Comparison of ENCODE assay signal across 23 cellular contexts in the genomic region with DNA sequence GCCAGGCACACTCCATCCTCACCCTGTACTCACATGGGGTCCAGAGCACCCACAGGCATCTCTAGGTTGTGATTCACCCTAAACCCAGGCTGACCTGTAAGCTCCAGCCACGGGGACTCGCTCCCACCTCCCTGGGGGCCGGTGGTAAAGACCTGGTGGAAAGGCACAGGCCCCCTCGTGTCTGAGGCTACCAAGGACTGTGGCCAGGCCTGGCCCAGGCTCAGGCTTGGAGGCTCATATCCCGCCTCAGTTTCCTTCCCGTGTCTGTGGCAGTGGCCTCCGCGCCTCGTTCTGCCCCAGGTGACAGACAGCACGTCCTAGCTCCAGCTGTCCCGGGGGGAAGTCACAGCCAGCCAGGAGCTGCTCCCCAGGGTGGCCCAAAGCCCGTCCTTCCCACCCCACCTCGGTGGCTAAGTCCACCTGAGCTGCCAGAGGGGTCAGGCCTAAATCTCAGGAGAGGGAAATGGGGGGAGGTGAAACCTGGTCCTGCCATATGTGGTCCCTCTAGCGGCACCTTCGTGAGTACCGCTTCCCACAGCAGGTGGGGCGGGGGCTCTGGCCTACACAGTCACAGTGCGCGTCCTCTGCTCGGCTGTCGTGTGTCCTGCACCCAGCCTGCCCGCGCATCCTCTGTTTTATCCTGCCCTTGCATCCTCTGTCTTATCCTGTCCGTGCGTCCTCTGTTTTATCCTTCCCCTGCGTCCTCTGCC. TPM values are rescaled to one million over a fixed set of nuclear protein-coding genes. Genes with fewer than 3 reads are reported as not detected.
"Had no signal": no experiment of that assay in that cellular context is flagged by ENCODE, and none has a peak within 500 bp of the region (broad histone marks: within the 10 kb centered on the region; RNA-seq: fewer than 3 reads in every experiment).

No MANE protein-coding gene starts in this region.

- H3K27ac ChIP-seq: adrenal gland, neutrophil, pancreas, stomach had no signal

- H3K4me3 Mint-ChIP-seq: activated B cell treated with CpG ODN at 0.5 μM for 24 hours; activated CD8-positive, alpha-beta T cell treated with anti-CD3 and anti-CD28 coated beads, Interleukin-2, amount 10 ng/mL, durations not matched to agents 7 days and 5 days; activated naive CD4-positive, alpha-beta T cell treated with anti-CD3 and anti-CD28 coated beads, Interleukin-2, amount 50 U/mL, for 24 hours; activated T-cell treated with anti-CD3 and anti-CD28 coated beads, Interleukin-2, amount 50 U/mL, for 4 hours had no signal

- H3K4me1 Mint-ChIP-seq: activated B cell treated with CpG ODN at 0.5 μM for 24 hours had no signal

- H3K4me3 ChIP-seq: adrenal gland, pancreas, smooth muscle cell, stomach had no signal

- H3K27ac Mint-ChIP-seq: activated B cell treated with CpG ODN at 0.5 μM for 24 hours; activated CD8-positive, alpha-beta T cell treated with anti-CD3 and anti-CD28 coated beads, Interleukin-2, amount 10 ng/mL, durations not matched to agents 7 days and 5 days; activated naive CD4-positive, alpha-beta T cell treated with anti-CD3 and anti-CD28 coated beads, Interleukin-2, amount 50 U/mL, for 24 hours had no signal

- H3K9me3 Mint-ChIP-seq: activated B cell treated with CpG ODN at 0.5 μM for 24 hours; activated naive CD4-positive, alpha-beta T cell treated with anti-CD3 and anti-CD28 coated beads, Interleukin-2, amount 50 U/mL, for 24 hours; activated T-cell treated with anti-CD3 and anti-CD28 coated beads, Interleukin-2, amount 50 U/mL, for 4 hours had no signal

- H3K27me3 ChIP-seq: adrenal gland, pancreas had no signal

- DNase-seq: activated B cell treated with CpG ODN at 0.5 μM for 24 hours; activated CD4-positive, alpha-beta T cell treated with anti-CD3 and anti-CD28 coated beads for 4 hours; activated CD8-positive, alpha-beta T cell treated with anti-CD3 and anti-CD28 coated beads, Interleukin-2, amount 10 ng/mL, durations not matched to agents 7 days and 5 days; activated T-cell treated with anti-CD3 and anti-CD28 coated beads, Interleukin-2, amount 50 U/mL, for 4 hours; adrenal gland; cerebellar nuclear complex; cortex of kidney; erythroblast; head of caudate nucleus; midbrain; stimulated activated CD4-positive, alpha-beta T cell treated with anti-CD3 and anti-CD28 coated beads, Interleukin-4, amount 100 ng/mL, for 1 hour; stomach; trophoblast cell had no signal

- ATAC-seq: activated T-cell treated with anti-CD3 and anti-CD28 coated beads, Interleukin-2, amount 50 U/mL, for 4 hours; left lobe of liver; sciatic nerve had no signal

- H3K27me3 Mint-ChIP-seq: activated naive CD4-positive, alpha-beta T cell treated with anti-CD3 and anti-CD28 coated beads, Interleukin-2, amount 50 U/mL, for 24 hours had no signal

- H3K9me3 ChIP-seq: adrenal gland, neutrophil, pancreas, stomach had no signal

- H3K36me3 Mint-ChIP-seq: activated naive CD4-positive, alpha-beta T cell treated with anti-CD3 and anti-CD28 coated beads, Interleukin-2, amount 50 U/mL, for 24 hours had no signal

RNA-seq across cellular contexts. Expression of a gene that starts 12.6 kb away (rescaled TPM):
- total RNA-seq: activated B cell treated with CpG ODN at 0.5 μM for 24 hours; activated CD8-positive, alpha-beta T cell treated with anti-CD3 and anti-CD28 coated beads, Interleukin-2, amount 10 ng/mL, durations not matched to agents 7 days and 5 days; activated T-cell treated with anti-CD3 and anti-CD28 coated beads, Interleukin-2, amount 50 U/mL, for 4 hours; stomach had no signal
- polyA plus RNA-seq: keratinocyte had no signal

RNA-seq across cellular contexts. Expression of a gene that starts 16.2 kb away (rescaled TPM):
- total RNA-seq: activated B cell treated with CpG ODN at 0.5 μM for 24 hours; activated CD8-positive, alpha-beta T cell treated with anti-CD3 and anti-CD28 coated beads, Interleukin-2, amount 10 ng/mL, durations not matched to agents 7 days and 5 days; frontal cortex; lung microvascular endothelial cell; smooth muscle cell; temporal lobe had no signal
- polyA plus RNA-seq: keratinocyte had no signal
